In the genomic region with DNA sequence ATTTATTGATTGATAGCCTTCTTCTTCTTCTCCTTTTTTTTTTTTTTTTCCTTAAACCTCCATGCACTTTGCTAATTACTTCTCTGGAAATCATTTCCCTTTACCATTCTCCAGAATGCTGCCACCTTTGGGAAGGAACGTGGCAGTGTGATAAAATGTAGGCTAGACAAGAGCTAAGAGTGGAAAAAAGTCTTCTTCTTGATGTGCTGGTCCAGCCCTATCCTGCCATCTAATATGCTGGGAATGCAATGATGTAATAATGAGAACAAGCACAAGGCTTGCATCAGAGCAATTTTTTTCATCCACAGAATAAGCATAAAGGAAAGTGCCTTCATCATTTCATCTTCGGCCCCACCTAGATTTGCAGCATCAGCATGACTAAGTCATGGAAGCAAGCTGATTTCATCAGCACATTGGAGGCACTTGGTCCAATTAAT, we compare ENCODE assay signal across 12 cellular contexts.
DNase-seq lines count a peak whose midpoint lies in the region; ATAC-seq, FAIRE-seq and TF ChIP-seq lines count a peak whose summit lies in the region.
"Had no signal": no experiment of that assay in that cellular context is flagged by ENCODE, and none has a peak within 500 bp of the region (broad histone marks: within the 10 kb centered on the region; RNA-seq: fewer than 3 reads in every experiment).

No MANE protein-coding gene starts in this region.

- no peaks in the 10 kb centered on the region for H3K79me2 ChIP-seq in hepatocyte

- intact Hi-C loops in left ventricle myocardium superior (cut with micrococcal nuclease): no loop called here
- intact Hi-C loops in activated CD4-positive, alpha-beta T cell treated with anti-CD3 and anti-CD28 coated beads for 36 hours (cut with DNase I, micrococcal nuclease): no loop called here

- no peak overlapping the region for H3K27ac ChIP-seq in cardiac muscle cell
- H3K27ac ChIP-seq in hepatocyte: no peak overlapping the region
- no peak overlapping the region for H3K27ac ChIP-seq in tibial nerve
- H3K27ac ChIP-seq: BLaER1 treated with 17β-estradiol and CSF1 and Interleukin-3, amounts not matched to agents 10 nM and 100 nM had no signal

- H3K9ac ChIP-seq in adipocyte (ENCODE audit: low read length): no peak overlapping the region
- H3K9ac ChIP-seq: BLaER1 treated with 17β-estradiol and CSF1 and Interleukin-3, amounts not matched to agents 10 nM and 100 nM had no signal

- peak in 1 of 2 donors; percentile 60 for TF ChIP-seq EP300 in tibial nerve (IDR thresholded peaks at IDR 0.05)

- H3K9me3 ChIP-seq in cardiac muscle cell (ENCODE audit: low read depth) (no peaks in the 10 kb centered on the region), adipocyte (ENCODE audit: control insufficient read depth, low read length) (no peaks in the 10 kb centered on the region), hepatocyte (ENCODE audit: low read depth) (no peaks in the 10 kb centered on the region), tibial nerve (no peaks in the 10 kb centered on the region)
- H3K9me3 ChIP-seq: BLaER1 treated with 17β-estradiol and CSF1 and Interleukin-3, amounts not matched to agents 10 nM and 100 nM had no signal

- ATAC-seq in left ventricle myocardium superior: no peak
- ATAC-seq in activated CD4-positive, alpha-beta T cell treated with anti-CD3 and anti-CD28 coated beads for 36 hours: no peak
- ATAC-seq: stimulated activated naive CD8-positive, alpha-beta T cell treated with anti-CD3 and anti-CD28 coated beads, Interleukin-15, Interleukin-2, amounts not matched to agents 100 U/mL and 50 U/mL, for 24 hours had no signal

- DNase-seq in cardiac muscle cell (ENCODE audit: low read depth in 1 of 2, low spot score in 1 of 2) (peak; percentile 25 to 92), left ventricle myocardium superior (no peak), adipocyte (ENCODE audit: low read depth) (peak; percentile 89), hepatocyte (ENCODE audit: low spot score) (peak; percentile 27), urothelium cell line (ENCODE audit: low spot score) (peak; percentile 42), COLO668 (lab: John Stamatoyannopoulos, UW; ENCODE audit: unreplicated experiment) (no peak), tibial nerve (ENCODE audit: low spot score in 2 of 2) (no peak)
- DNase-seq in activated CD4-positive, alpha-beta T cell treated with anti-CD3 and anti-CD28 coated beads for 36 hours: no peak
- DNase-seq: NK-92 treated with Interleukin-12 subunit alpha and Interleukin-12 subunit beta, amount 100 ng/mL, for 24 hours; posterior cingulate gyrus; stimulated activated naive CD8-positive, alpha-beta T cell treated with anti-CD3 and anti-CD28 coated beads, Interleukin-15, Interleukin-2, amounts not matched to agents 100 U/mL and 50 U/mL, for 24 hours had no signal

- H3K36me3 ChIP-seq in cardiac muscle cell (no peaks in the 10 kb centered on the region), adipocyte (ENCODE audit: control insufficient read depth, insufficient read depth, low read length, severe bottlenecking) (no peaks in the 10 kb centered on the region), hepatocyte (replicated peaks; ENCODE audit: insufficient read depth, low read depth) (no peaks in the 10 kb centered on the region), tibial nerve (no peaks in the 10 kb centered on the region)
- H3K36me3 ChIP-seq: BLaER1 treated with 17β-estradiol and CSF1 and Interleukin-3, amounts not matched to agents 10 nM and 100 nM had no signal

- 58% methylated on average over 2 of the region's 2 CpGs for WGBS in hepatocyte (ENCODE audit: low lambda C conversion rate, missing lambda C conversion rate)
- 60 to 63% methylated on average over 2 of the region's 2 CpGs for WGBS in tibial nerve, 2 donors

- H3K4me1 Mint-ChIP-seq in activated CD4-positive, alpha-beta T cell treated with anti-CD3 and anti-CD28 coated beads for 36 hours: no peaks in the 10 kb centered on the region

- no peak for TF ChIP-seq POLR2A in tibial nerve (IDR thresholded peaks at IDR 0.05)

- CTCF ChIA-PET in activated CD4-positive, alpha-beta T cell treated with anti-CD3 and anti-CD28 coated beads for 36 hours (lab: Charles Lee): no interaction called here

- H2AFZ ChIP-seq in hepatocyte: no peak overlapping the region

- H3K36me3 Mint-ChIP-seq in activated CD4-positive, alpha-beta T cell treated with anti-CD3 and anti-CD28 coated beads for 36 hours (ENCODE audit: low read depth): no peaks in the 10 kb centered on the region

- H3K9me3 Mint-ChIP-seq in activated CD4-positive, alpha-beta T cell treated with anti-CD3 and anti-CD28 coated beads for 36 hours (ENCODE audit: low read depth): no peaks in the 10 kb centered on the region

- H3K27me3 ChIP-seq in cardiac muscle cell (no peaks in the 10 kb centered on the region), adipocyte (replicated peaks; ENCODE audit: control insufficient read depth, insufficient read depth, low read length) (no peaks in the 10 kb centered on the region), hepatocyte (no peaks in the 10 kb centered on the region), tibial nerve (no peaks in the 10 kb centered on the region)
- H3K27me3 ChIP-seq: BLaER1 treated with 17β-estradiol and CSF1 and Interleukin-3, amounts not matched to agents 10 nM and 100 nM had no signal

- H3K4me1 ChIP-seq in cardiac muscle cell (ENCODE audit: low read depth) (peaks cover 8% of the 10 kb centered on the region), adipocyte (ENCODE audit: control insufficient read depth, insufficient read depth, low read length) (peaks cover 14% of the 10 kb centered on the region), hepatocyte (ENCODE audit: insufficient read depth) (peaks cover 22% of the 10 kb centered on the region), tibial nerve (peaks cover 0 to 33% (median 11%) of the 10 kb centered on the region in 4 donors)

- H3K9me2 ChIP-seq in hepatocyte (replicated peaks; ENCODE audit: insufficient read depth): no peaks in the 10 kb centered on the region

- POLR2A ChIA-PET in activated CD4-positive, alpha-beta T cell treated with anti-CD3 and anti-CD28 coated beads for 36 hours (lab: Charles Lee): no interaction called here

- no peak overlapping the region for H3K27ac Mint-ChIP-seq in activated CD4-positive, alpha-beta T cell treated with anti-CD3 and anti-CD28 coated beads for 36 hours

- FAIRE-seq in urothelium cell line (lab: Jason Lieb, UNC): no peak

- H3K4me3 ChIP-seq in cardiac muscle cell (no peak overlapping the region), adipocyte (ENCODE audit: low read length) (no peak overlapping the region), hepatocyte (no peak overlapping the region), tibial nerve (no peak overlapping the region)
- H3K4me3 ChIP-seq: BLaER1 treated with 17β-estradiol and CSF1 and Interleukin-3, amounts not matched to agents 10 nM and 100 nM had no signal

- TF ChIP-seq CTCF in cardiac muscle cell (IDR thresholded peaks at IDR 0.05; ENCODE audit: low read depth, low read length) (peak; percentile 55), hepatocyte (IDR thresholded peaks at IDR 0.05; ENCODE audit: poor library complexity) (peak; percentile 39), tibial nerve (IDR thresholded peaks at IDR 0.05) (peak in 2 of 5 experiments; percentile 8 to 17)

- H4K20me1 ChIP-seq in hepatocyte (ENCODE audit: insufficient read depth, poor library complexity, severe bottlenecking): no peaks in the 10 kb centered on the region
- H4K20me1 ChIP-seq: BLaER1 treated with 17β-estradiol and CSF1 and Interleukin-3, amounts not matched to agents 10 nM and 100 nM had no signal

- no peaks in the 10 kb centered on the region for H3K27me3 Mint-ChIP-seq in activated CD4-positive, alpha-beta T cell treated with anti-CD3 and anti-CD28 coated beads for 36 hours

- no peak overlapping the region for H3K4me2 ChIP-seq in hepatocyte

- no peak overlapping the region for H3K4me3 Mint-ChIP-seq in activated CD4-positive, alpha-beta T cell treated with anti-CD3 and anti-CD28 coated beads for 36 hours

Comparison
In these comparisons a context has a peak if more than half of its experiments do, and no peak if none do; other contexts are left out.
1. DNase-seq: peak in cardiac muscle cell (2 of 2), adipocyte (single experiment), hepatocyte (single experiment) and urothelium cell line (single experiment); none in left ventricle myocardium superior (single experiment), COLO668 (single experiment), activated CD4-positive, alpha-beta T cell treated with anti-CD3 and anti-CD28 coated beads for 36 hours (single experiment) and tibial nerve (0 of 2).